ENCODE assay signal across 24 cellular contexts in genomic region chr9:135914921-135915320, GRCh38. TPM values are rescaled to one million over a fixed set of nuclear protein-coding genes. Genes with fewer than 3 reads are reported as not detected.
DNase-seq lines count a peak whose midpoint lies in the region; ATAC-seq and TF ChIP-seq lines count a peak whose summit lies in the region.
"Had no signal": no experiment of that assay in that cellular context is flagged by ENCODE, and none has a peak within 500 bp of the region (broad histone marks: within the 10 kb centered on the region; RNA-seq: fewer than 3 reads in every experiment).

No MANE protein-coding gene starts in this region.

- DNase-seq in activated effector memory CD4-positive, alpha-beta T cell treated with anti-CD3 and anti-CD28 coated beads, Interleukin-2, amount 50 U/mL, for 16 hours, result peak; percentile 38
- DNase-seq in activated effector memory CD4-positive, alpha-beta T cell treated with Interleukin-2 at 50 U/mL for 16 hours, result no peak
- DNase-seq in astrocyte of the cerebellum (ENCODE audit: low read depth), result no peak
- peak; percentile 21 for DNase-seq in glomerular visceral epithelial cell (ENCODE audit: extremely low spot score)
- DNase-seq in upper lobe of right lung, result peak; percentile 29
- no peak for DNase-seq in HK-2 (ENCODE audit: unreplicated experiment)
- DNase-seq in HPDE6-E6E7 (ENCODE audit: extremely low spot score), result no peak
- DNase-seq: activated CD4-positive, alpha-beta T cell treated with anti-CD3 and anti-CD28 coated beads, Interleukin-2, amount 10 ng/mL, durations not matched to agents 7 days and 5 days; activated CD8-positive, alpha-beta memory T cell treated with anti-CD3 and anti-CD28 coated beads, Interleukin-2, amount 10 ng/mL, durations not matched to agents 7 days and 5 days; activated naive CD8-positive, alpha-beta T cell treated with anti-CD3 and anti-CD28 coated beads, Interleukin-2, amount 10 ng/mL, durations not matched to agents 7 days and 5 days; colonic mucosa; KG1; naive thymus-derived CD8-positive, alpha-beta T cell; NCI-H2029; NCI-H345; PC-9; right cardiac atrium; SJCRH30; stomach; T-helper 1 cell had no signal

- in situ Hi-C loops in astrocyte of the cerebellum (cut with HindIII; ENCODE audit: low sequenced_read_pairs), result no loop called here

- H3K27me3 ChIP-seq in upper lobe of right lung, result no peaks in the 10 kb centered on the region
- H3K27me3 ChIP-seq: BLaER1, colonic mucosa, SJCRH30, stomach, tibial nerve had no signal

- ATAC-seq in upper lobe of right lung (no peak), GM19452 (IDR thresholded peaks at IDR 0.05; ENCODE audit: unreplicated experiment) (no peak)
- ATAC-seq: activated CD8-positive, alpha-beta memory T cell treated with anti-CD3 and anti-CD28 coated beads, Interleukin-2, amount 10 ng/mL, durations not matched to agents 7 days and 5 days; naive thymus-derived CD8-positive, alpha-beta T cell had no signal

- no peak overlapping the region for H3K27ac ChIP-seq in upper lobe of right lung
- H3K27ac ChIP-seq: BLaER1, colonic mucosa, PC-9, SJCRH30, stomach, tibial nerve had no signal

- intact Hi-C loops in upper lobe of right lung (cut with DNase I), result no loop called here

- H3K4me3 ChIP-seq in astrocyte of the cerebellum (ENCODE audit: low read depth, low read length) (no peak overlapping the region), upper lobe of right lung (no peak overlapping the region)
- H3K4me3 ChIP-seq: colonic mucosa, PC-9, SJCRH30, stomach, tibial nerve had no signal

- TF ChIP-seq CTCF in astrocyte of the cerebellum (IDR thresholded peaks at IDR 0.05; ENCODE audit: low read depth, low read length, missing control alignments) (peak; percentile 5), upper lobe of right lung (IDR thresholded peaks at IDR 0.05) (no peak)

- peaks cover 6% of the 10 kb centered on the region for H3K36me3 ChIP-seq in upper lobe of right lung
- H3K36me3 ChIP-seq: colonic mucosa had no signal

- H3K4me1 ChIP-seq in upper lobe of right lung, result no peaks in the 10 kb centered on the region
- H3K4me1 ChIP-seq: Caco-2, colonic mucosa, SJCRH30 had no signal

- H3K9me3 ChIP-seq in upper lobe of right lung, result peaks cover 12% of the 10 kb centered on the region
- H3K9me3 ChIP-seq: colonic mucosa had no signal

RNA-seq across cellular contexts. Expression of gene CAMSAP1, which starts 7.6 kb away (rescaled TPM):
- 26.5 TPM for total RNA-seq in upper lobe of right lung

RNA-seq across cellular contexts. Expression of gene UBAC1, which starts 46.3 kb away (rescaled TPM):
- 30.1 TPM for total RNA-seq in upper lobe of right lung

Comparison
In these comparisons a context has a peak if more than half of its experiments do, and no peak if none do; other contexts are left out.
1. DNase-seq: peak in activated effector memory CD4-positive, alpha-beta T cell treated with anti-CD3 and anti-CD28 coated beads, Interleukin-2, amount 50 U/mL, for 16 hours (single experiment), glomerular visceral epithelial cell (single experiment) and upper lobe of right lung (single experiment); none in activated effector memory CD4-positive, alpha-beta T cell treated with Interleukin-2 at 50 U/mL for 16 hours (single experiment), astrocyte of the cerebellum (single experiment), HK-2 (single experiment) and HPDE6-E6E7 (single experiment).